ENCODE assay signal across 9 cellular contexts in the genomic region with DNA sequence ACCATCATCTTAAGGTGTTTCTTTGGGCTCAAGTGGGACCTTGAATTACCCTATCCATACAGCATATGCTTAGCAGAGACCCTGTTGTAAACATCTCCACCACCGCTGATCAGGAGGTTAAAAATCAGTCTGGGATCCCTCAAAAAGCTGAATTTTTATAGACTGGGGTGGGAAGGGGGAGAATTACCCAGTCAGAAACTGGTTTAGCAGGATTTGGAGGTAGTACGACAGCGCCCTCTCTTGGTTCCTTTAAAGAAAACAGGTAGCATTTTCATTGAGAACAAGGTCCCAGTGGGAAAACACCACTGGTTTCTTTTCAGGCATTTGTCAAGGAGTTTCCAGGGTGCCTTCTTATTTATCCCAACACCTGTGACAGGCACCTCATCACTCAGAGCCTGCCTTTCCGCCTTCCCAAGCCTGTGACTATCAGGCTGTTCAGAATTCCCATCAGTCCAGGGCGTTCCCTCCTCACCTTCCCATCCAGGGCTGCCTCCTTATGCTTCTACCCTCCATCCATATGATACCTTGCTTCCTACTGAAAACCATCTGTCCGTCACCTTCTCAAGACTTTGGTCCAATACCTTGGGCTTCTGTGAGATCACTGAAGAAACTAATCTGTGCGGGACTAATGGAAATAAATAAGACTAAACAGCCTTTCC.
DNase-seq lines count a peak whose midpoint lies in the region; ATAC-seq, FAIRE-seq and TF ChIP-seq lines count a peak whose summit lies in the region.
"Had no signal": no experiment of that assay in that cellular context is flagged by ENCODE, and none has a peak within 500 bp of the region (broad histone marks: within the 10 kb centered on the region; RNA-seq: fewer than 3 reads in every experiment).

No MANE protein-coding gene starts in this region.

- H3K36me3 Mint-ChIP-seq in natural killer cell treated with Interleukin-12 subunit alpha and Interleukin-12 subunit beta and Interleukin-15 and Interleukin-18, amount 100 ng/mL, for 72 hours: no peaks in the 10 kb centered on the region

- H3K4me1 Mint-ChIP-seq in natural killer cell treated with Interleukin-12 subunit alpha and Interleukin-12 subunit beta and Interleukin-15 and Interleukin-18, amount 100 ng/mL, for 72 hours (ENCODE audit: low read depth in 2 of 2): no peaks in the 10 kb centered on the region

- TF ChIP-seq EP300 in HepG2 (IDR thresholded peaks at IDR 0.05; ENCODE audit: low read depth in 2 of 2, low read length in 2 of 2) (no peak), HepG2 (CRISPR knock-in tag; IDR thresholded peaks at IDR 0.05; ENCODE audit: borderline replicate concordance) (no peak)

- WGBS in HepG2 (ENCODE audit: low lambda C conversion rate): 29% methylated on average over 7 of the region's 7 CpGs

- H3K36me3 ChIP-seq in HepG2 (replicated peaks in 1 of 2; ENCODE audit: control insufficient read depth in 1 of 2, insufficient read depth in 2 of 2, low read length in 2 of 2) (no peaks in the 10 kb centered on the region), colonic mucosa (no peaks in the 10 kb centered on the region)
- H3K36me3 ChIP-seq: SJCRH30 had no signal

- H3K4me1 ChIP-seq in HepG2 (ENCODE audit: insufficient read depth, low read length) (peaks cover 5% of the 10 kb centered on the region; the same call in 1 of the 2 replicates), colonic mucosa (no peaks in the 10 kb centered on the region)
- H3K4me1 ChIP-seq: SJCRH30 had no signal

- no peaks in the 10 kb centered on the region for H4K20me1 ChIP-seq in HepG2 (ENCODE audit: insufficient read depth, low read length)

- ATAC-seq in HepG2 (no peak), GM19467 (IDR thresholded peaks at IDR 0.05; ENCODE audit: unreplicated experiment) (no peak), GM19035 (IDR thresholded peaks at IDR 0.05; ENCODE audit: unreplicated experiment) (no peak)
- ATAC-seq in natural killer cell treated with Interleukin-12 subunit alpha and Interleukin-12 subunit beta and Interleukin-15 and Interleukin-18, amount 100 ng/mL, for 72 hours: no peak

- peak; percentile 57 for TF ChIP-seq CTCF in astrocyte of the spinal cord (IDR thresholded peaks at IDR 0.05; ENCODE audit: low read depth, low read length)
- peak; percentile 26; the same call in 1 of the 2 replicates for TF ChIP-seq CTCF in HepG2 (CRISPR knock-in tag; IDR thresholded peaks at IDR 0.05)
- TF ChIP-seq CTCF in colonic mucosa (IDR thresholded peaks at IDR 0.05): no peak

- H3K27ac ChIP-seq in HepG2 (ENCODE audit: extremely low read length, insufficient read depth, low read length): no peak overlapping the region
- H3K27ac ChIP-seq in colonic mucosa: no peak overlapping the region
- H3K27ac ChIP-seq: SJCRH30 had no signal

- CTCF ChIA-PET in HepG2 (lab: Yijun Ruan, JAX; ENCODE audit: low intra/inter-chr PET ratio, low total read pairs): no interaction called here

- no peaks in the 10 kb centered on the region for H3K79me2 ChIP-seq in HepG2 (ENCODE audit: insufficient read depth, low read length)

- H3K9me3 Mint-ChIP-seq in natural killer cell treated with Interleukin-12 subunit alpha and Interleukin-12 subunit beta and Interleukin-15 and Interleukin-18, amount 100 ng/mL, for 72 hours: no peaks in the 10 kb centered on the region

- H3K4me3 Mint-ChIP-seq in natural killer cell treated with Interleukin-12 subunit alpha and Interleukin-12 subunit beta and Interleukin-15 and Interleukin-18, amount 100 ng/mL, for 72 hours: no peak overlapping the region

- no peak overlapping the region for H2AFZ ChIP-seq in HepG2 (ENCODE audit: low read length)

- no peak overlapping the region for H3K9ac ChIP-seq in HepG2 (ENCODE audit: insufficient read depth, low read depth, low read length)
- H3K9ac ChIP-seq in colonic mucosa (ENCODE audit: low read depth in 2 of 2, low read length in 2 of 2): no peak overlapping the region

- no peak overlapping the region for H3K4me2 ChIP-seq in HepG2 (ENCODE audit: low read depth, low read length)

- H3K27me3 Mint-ChIP-seq in natural killer cell treated with Interleukin-12 subunit alpha and Interleukin-12 subunit beta and Interleukin-15 and Interleukin-18, amount 100 ng/mL, for 72 hours: peaks cover 22 to 23% of the 10 kb centered on the region in 2 donors

- no peak for FAIRE-seq in HepG2 (lab: Jason Lieb, UNC)

- no TSS peak for BruUV-seq in HepG2 (replicated peaks; lab: Mats Ljungman, UMichigan)

- in situ Hi-C loops in astrocyte of the spinal cord (cut with HindIII; ENCODE audit: low sequenced_read_pairs): no loop called here
- in situ Hi-C loops in HepG2 (cut with HindIII; ENCODE audit: extremely low pct_ligation_motif_present, low pct_unique_long_range_greater_than_20kb): loop anchor here (25.0 kb wide), 2 partner anchors 265 to 465 kb away; partner anchors contain the start of gene SLC45A2

- intact Hi-C loops in HepG2 (cut with micrococcal nuclease; ENCODE audit: unreplicated experiment): no loop called here
- intact Hi-C loops in colonic mucosa (cut with DNase I): loop anchor here (10.0 kb wide), 1 partner anchor 457 kb away; no protein-coding TSS in a partner anchor

- no peak for TF ChIP-seq POLR2A in HepG2 (IDR thresholded peaks at IDR 0.05; ENCODE audit: insufficient read depth in 1 of 2, low read depth in 2 of 2, low read length in 2 of 2)

- peaks cover 0 to 12% of the 10 kb centered on the region in 2 experiments; a peak in 1 of 5 replicates for H3K27me3 ChIP-seq in HepG2 (ENCODE audit: control insufficient read depth in 1 of 2, insufficient read depth in 2 of 2, low read length in 2 of 2)
- H3K27me3 ChIP-seq in colonic mucosa: no peaks in the 10 kb centered on the region
- H3K27me3 ChIP-seq: SJCRH30 had no signal

- H3K9me3 ChIP-seq in HepG2 (ENCODE audit: low read length) (no peaks in the 10 kb centered on the region), colonic mucosa (no peaks in the 10 kb centered on the region)
- H3K9me3 ChIP-seq: SJCRH30 had no signal

- no peak overlapping the region for H3K27ac Mint-ChIP-seq in natural killer cell treated with Interleukin-12 subunit alpha and Interleukin-12 subunit beta and Interleukin-15 and Interleukin-18, amount 100 ng/mL, for 72 hours

- TF ChIP-seq RAD21 in HepG2 (CRISPR knock-in tag; IDR thresholded peaks at IDR 0.05): no peak

- DNase-seq in DMS 273 treated with DMSO at 0.1 percent for 48 hours (lab: John Stamatoyannopoulos, UW) (peak; percentile 33), NCI-H146 (lab: John Stamatoyannopoulos, UW) (peak; percentile 64), astrocyte of the spinal cord (ENCODE audit: low read depth, low spot score) (peak; percentile 38), HepG2 (ENCODE audit: low spot score) (no peak), colonic mucosa (no peak)
- DNase-seq in natural killer cell treated with Interleukin-12 subunit alpha and Interleukin-12 subunit beta and Interleukin-15 and Interleukin-18, amount 100 ng/mL, for 72 hours (ENCODE audit: low spot score): no peak

- no peak overlapping the region for H3K4me3 ChIP-seq in astrocyte of the spinal cord (ENCODE audit: low read depth, low read length)
- no peak overlapping the region for H3K4me3 ChIP-seq in HepG2 (replicated peaks in 1 of 3; ENCODE audit: insufficient read depth in 1 of 3, low read depth in 2 of 3, low read length in 3 of 3)
- no peak overlapping the region for H3K4me3 ChIP-seq in colonic mucosa
- H3K4me3 ChIP-seq: SJCRH30 had no signal

- POLR2A ChIA-PET in HepG2 (lab: Yijun Ruan, JAX): no interaction called here

TF ChIP-seq in HepG2, 621 proteins besides CTCF, POLR2A, EP300 and RAD21:
- no peak for TF ChIP-seq RAD51 (IDR thresholded peaks at IDR 0.05; ENCODE audit: borderline replicate concordance)
- peak; percentile 43 for TF ChIP-seq STAG1 (CRISPR knock-in tag; IDR thresholded peaks at IDR 0.05)

Comparison
In these comparisons a context has a peak if more than half of its experiments do, and no peak if none do; other contexts are left out.
1. DNase-seq: peak in DMS 273 treated with DMSO at 0.1 percent for 48 hours (single experiment), NCI-H146 (single experiment) and astrocyte of the spinal cord (single experiment); none in HepG2 (single experiment), natural killer cell treated with Interleukin-12 subunit alpha and Interleukin-12 subunit beta and Interleukin-15 and Interleukin-18, amount 100 ng/mL, for 72 hours (single experiment) and colonic mucosa (single experiment).